Comparison of ENCODE assay signal across 38 cellular contexts in genomic region chr19:14339741-14340140, GRCh38.
"Had no signal": no experiment of that assay in that cellular context is flagged by ENCODE, and none has a peak within 500 bp of the region (broad histone marks: within the 10 kb centered on the region; RNA-seq: fewer than 3 reads in every experiment).

No MANE protein-coding gene starts in this region.

- H3K27me3 ChIP-seq: adrenal gland, body of pancreas, brain microvascular endothelial cell, breast epithelium, cardiac muscle cell had no signal

- H3K36me3 ChIP-seq: adrenal gland, brain microvascular endothelial cell, breast epithelium, cardiac muscle cell had no signal

- H3K9me3 ChIP-seq: adrenal gland, body of pancreas, breast epithelium had no signal

- DNase-seq: activated B cell treated with CpG ODN at 0.5 μM for 24 hours; activated CD4-positive, alpha-beta memory T cell treated with anti-CD3 and anti-CD28 coated beads, Interleukin-2, amount 10 ng/mL, durations not matched to agents 7 days and 5 days; activated CD4-positive, alpha-beta T cell treated with anti-CD3 and anti-CD28 coated beads for 4 hours; activated CD4-positive, alpha-beta T cell treated with anti-CD3 and anti-CD28 coated beads, Interleukin-2, amount 10 ng/mL, durations not matched to agents 24 days and 14 days; activated CD4-positive, alpha-beta T cell treated with anti-CD3 and anti-CD28 coated beads, Interleukin-2, amount 50 U/mL, for 1 hour; activated CD4-positive, alpha-beta T cell treated with anti-CD3 and anti-CD28 coated beads, Interleukin-2, amount 50 U/mL, for 4 hours; activated CD4-positive, CD25-positive, alpha-beta regulatory T cell treated with anti-CD3 and anti-CD28 coated beads, Interleukin-2, amount 50 U/mL, for 72 hours; activated CD8-positive, alpha-beta memory T cell treated with anti-CD3 and anti-CD28 coated beads, Interleukin-2, amount 50 U/mL, for 4 hours; activated CD8-positive, alpha-beta T cell treated with anti-CD3 and anti-CD28 coated beads, Interleukin-2, amount 10 ng/mL, durations not matched to agents 7 days and 5 days; activated effector memory CD4-positive, alpha-beta T cell treated with anti-CD3 and anti-CD28 coated beads, Interleukin-2, amount 50 U/mL, for 16 hours; activated gamma-delta T cell treated with Interleukin-2 at 50 U/mL for 16 hours; activated naive CD4-positive, alpha-beta T cell; activated naive CD4-positive, alpha-beta T cell treated with anti-CD3 and anti-CD28 coated beads for 36 hours; activated naive CD4-positive, alpha-beta T cell treated with anti-CD3 and anti-CD28 coated beads, Interleukin-2, amount 50 U/mL, for 16 hours; activated naive CD8-positive, alpha-beta T cell treated with anti-CD3 and anti-CD28 coated beads for 36 hours; activated T-cell treated with anti-CD3 and anti-CD28 coated beads for 4 hours; activated T-cell treated with anti-CD3 and anti-CD28 coated beads, Interleukin-2, amount 50 U/mL, for 1 hour; activated T-cell treated with anti-CD3 and anti-CD28 coated beads, Interleukin-2, amount 50 U/mL, for 4 hours; activated T-cell treated with anti-CD3 and anti-CD28 coated beads, Interleukin-2, amount 50 U/mL, for 72 hours; adrenal gland; amniotic stem cell; aorta; body of pancreas; brain microvascular endothelial cell; caudate nucleus; cerebellar nuclear complex; T-helper 1 cell; T-helper 2 cell; T-helper 9 cell had no signal

- H3K4me1 ChIP-seq: adrenal gland, body of pancreas, breast epithelium had no signal

- H3K4me3 ChIP-seq: adrenal gland, body of pancreas, breast epithelium, cardiac muscle cell had no signal

- H3K4me1 Mint-ChIP-seq: activated B cell treated with CpG ODN at 0.5 μM for 24 hours; activated CD4-positive, alpha-beta T cell treated with anti-CD3 and anti-CD28 coated beads, Interleukin-2, amount 10 ng/mL, durations not matched to agents 24 days and 14 days; activated naive CD8-positive, alpha-beta T cell treated with anti-CD3 and anti-CD28 coated beads for 36 hours had no signal

- H3K27ac ChIP-seq: adrenal gland, body of pancreas, brain microvascular endothelial cell, breast epithelium, cardiac muscle cell, VCaP had no signal

- H3K36me3 Mint-ChIP-seq: activated naive CD4-positive, alpha-beta T cell treated with anti-CD3 and anti-CD28 coated beads, Interleukin-2, amount 50 U/mL, for 72 hours; activated naive CD8-positive, alpha-beta T cell treated with anti-CD3 and anti-CD28 coated beads for 36 hours had no signal

- H3K9me3 Mint-ChIP-seq: activated B cell treated with CpG ODN at 0.5 μM for 24 hours; activated CD4-positive, alpha-beta memory T cell treated with anti-CD3 and anti-CD28 coated beads, Interleukin-2, amount 10 ng/mL, durations not matched to agents 7 days and 5 days; activated CD4-positive, alpha-beta T cell treated with anti-CD3 and anti-CD28 coated beads, Interleukin-2, amount 10 ng/mL, durations not matched to agents 24 days and 14 days; activated naive CD4-positive, alpha-beta T cell treated with anti-CD3 and anti-CD28 coated beads for 36 hours; activated naive CD4-positive, alpha-beta T cell treated with anti-CD3 and anti-CD28 coated beads, Interleukin-2, amount 50 U/mL, for 72 hours; activated naive CD8-positive, alpha-beta T cell treated with anti-CD3 and anti-CD28 coated beads for 36 hours; activated T-cell treated with anti-CD3 and anti-CD28 coated beads, Interleukin-2, amount 50 U/mL, for 4 hours; activated T-cell treated with anti-CD3 and anti-CD28 coated beads, Interleukin-2, amount 50 U/mL, for 72 hours; activated T-helper 1 cell treated with anti-CD3 and anti-CD28 coated beads, Interleukin-12 subunit alpha, Interleukin-12 subunit beta, Interleukin-2, Interleukin-4 antibody, amounts not matched to agents 30 ng/mL and 10 ng/mL and 1 ng/mL, durations not matched to agents 14 hours and 24 hours and 36 hours; activated T-helper 17 cell treated with anti-CD3 and anti-CD28 coated beads, Interleukin-2, amount 50 U/mL, for 72 hours; central memory CD8-positive, alpha-beta T cell; T-helper 1 cell treated with Interleukin-12 subunit alpha and Interleukin-12 subunit beta and Interleukin-4 antibody, amounts not matched to agents 30 μg/mL and 1 μg/mL, for 36 hours; T-helper 2 cell treated with Interferon-gamma antibody and Interleukin-4, amounts not matched to agents 5 μg/mL and 100 μg/mL, for 36 hours had no signal

- H3K27ac Mint-ChIP-seq: activated B cell treated with CpG ODN at 0.5 μM for 24 hours; activated CD4-positive, alpha-beta memory T cell treated with anti-CD3 and anti-CD28 coated beads, Interleukin-2, amount 10 ng/mL, durations not matched to agents 7 days and 5 days; activated CD8-positive, alpha-beta T cell treated with anti-CD3 and anti-CD28 coated beads, Interleukin-2, amount 10 ng/mL, durations not matched to agents 7 days and 5 days; activated naive CD4-positive, alpha-beta T cell treated with anti-CD3 and anti-CD28 coated beads for 36 hours; activated naive CD4-positive, alpha-beta T cell treated with anti-CD3 and anti-CD28 coated beads, Interleukin-2, amount 50 U/mL, for 72 hours; activated naive CD8-positive, alpha-beta T cell treated with anti-CD3 and anti-CD28 coated beads for 36 hours; activated T-cell treated with anti-CD3 and anti-CD28 coated beads, Interleukin-2, amount 50 U/mL, for 72 hours; activated T-helper 1 cell treated with anti-CD3 and anti-CD28 coated beads, Interleukin-12 subunit alpha, Interleukin-12 subunit beta, Interleukin-2, Interleukin-4 antibody, amounts not matched to agents 30 ng/mL and 10 ng/mL and 1 ng/mL, durations not matched to agents 14 hours and 24 hours and 36 hours; activated T-helper 17 cell treated with anti-CD3 and anti-CD28 coated beads, Interleukin-2, amount 50 U/mL, for 72 hours; T-helper 2 cell treated with Interferon-gamma antibody and Interleukin-4, amounts not matched to agents 5 μg/mL and 100 μg/mL, for 36 hours had no signal

- H3K4me3 Mint-ChIP-seq: activated B cell treated with CpG ODN at 0.5 μM for 24 hours; activated CD4-positive, alpha-beta memory T cell treated with anti-CD3 and anti-CD28 coated beads, Interleukin-2, amount 10 ng/mL, durations not matched to agents 7 days and 5 days; activated CD4-positive, alpha-beta T cell treated with anti-CD3 and anti-CD28 coated beads, Interleukin-2, amount 10 ng/mL, durations not matched to agents 24 days and 14 days; activated CD8-positive, alpha-beta T cell treated with anti-CD3 and anti-CD28 coated beads, Interleukin-2, amount 10 ng/mL, durations not matched to agents 7 days and 5 days; activated naive CD4-positive, alpha-beta T cell treated with anti-CD3 and anti-CD28 coated beads for 36 hours; activated naive CD8-positive, alpha-beta T cell treated with anti-CD3 and anti-CD28 coated beads for 36 hours; activated T-cell treated with anti-CD3 and anti-CD28 coated beads, Interleukin-2, amount 50 U/mL, for 4 hours; activated T-cell treated with anti-CD3 and anti-CD28 coated beads, Interleukin-2, amount 50 U/mL, for 72 hours; activated T-helper 17 cell treated with anti-CD3 and anti-CD28 coated beads, Interleukin-2, amount 50 U/mL, for 72 hours; central memory CD8-positive, alpha-beta T cell; T-helper 1 cell treated with Interleukin-12 subunit alpha and Interleukin-12 subunit beta and Interleukin-4 antibody, amounts not matched to agents 30 μg/mL and 1 μg/mL, for 36 hours; T-helper 2 cell treated with Interferon-gamma antibody and Interleukin-4, amounts not matched to agents 5 μg/mL and 100 μg/mL, for 36 hours had no signal

- H3K27me3 Mint-ChIP-seq: activated B cell treated with CpG ODN at 0.5 μM for 24 hours; activated CD4-positive, alpha-beta memory T cell treated with anti-CD3 and anti-CD28 coated beads, Interleukin-2, amount 10 ng/mL, durations not matched to agents 7 days and 5 days; activated CD4-positive, alpha-beta T cell treated with anti-CD3 and anti-CD28 coated beads, Interleukin-2, amount 10 ng/mL, durations not matched to agents 24 days and 14 days; activated naive CD8-positive, alpha-beta T cell treated with anti-CD3 and anti-CD28 coated beads for 36 hours; activated T-helper 17 cell treated with anti-CD3 and anti-CD28 coated beads, Interleukin-2, amount 50 U/mL, for 72 hours; central memory CD8-positive, alpha-beta T cell had no signal
